22 cellular contexts compared by ENCODE assay signal in genomic region chr6:34469499-34469898, GRCh38. TPM values are rescaled to one million over a fixed set of nuclear protein-coding genes. Genes with fewer than 3 reads are reported as not detected.
DNase-seq lines count a peak whose midpoint lies in the region; ATAC-seq, FAIRE-seq and TF ChIP-seq lines count a peak whose summit lies in the region.
"Had no signal": no experiment of that assay in that cellular context is flagged by ENCODE, and none has a peak within 500 bp of the region (broad histone marks: within the 10 kb centered on the region; RNA-seq: fewer than 3 reads in every experiment).

No MANE protein-coding gene starts in this region.

- H3K4me2 ChIP-seq in HepG2 (ENCODE audit: low read depth, low read length) (no peak overlapping the region), OCI-LY7 (ENCODE audit: low read length) (peak overlapping the region; percentile 87)

- H3K4me1 Mint-ChIP-seq in central memory CD8-positive, alpha-beta T cell: peaks cover 19% of the 10 kb centered on the region

- in situ Hi-C loops in HepG2 (cut with HindIII; ENCODE audit: extremely low pct_ligation_motif_present, low pct_unique_long_range_greater_than_20kb): loop anchor here (10.0 kb wide), 1 partner anchor 135 kb away; no protein-coding TSS in a partner anchor

- BruUV-seq in HepG2 (replicated peaks; lab: Mats Ljungman, UMichigan): no TSS peak
- no TSS peak for BruUV-seq in OCI-LY7 (replicated peaks; lab: Mats Ljungman, UMichigan)

- TF ChIP-seq RAD21 in HepG2 (CRISPR knock-in tag; IDR thresholded peaks at IDR 0.05): no peak

- TF ChIP-seq EP300 in HepG2 (IDR thresholded peaks at IDR 0.05; ENCODE audit: low read depth in 2 of 2, low read length in 2 of 2): no peak
- no peak for TF ChIP-seq EP300 in HepG2 (CRISPR knock-in tag; IDR thresholded peaks at IDR 0.05; ENCODE audit: borderline replicate concordance)

- H3K9ac ChIP-seq in HepG2 (ENCODE audit: insufficient read depth, low read depth, low read length): no peak overlapping the region

- H4K20me1 ChIP-seq in HepG2 (ENCODE audit: insufficient read depth, low read length) (peaks cover 2% of the 10 kb centered on the region; the same call in 1 of the 2 replicates), OCI-LY7 (ENCODE audit: insufficient read depth, low read length) (no peaks in the 10 kb centered on the region)

- H3K27me3 Mint-ChIP-seq in central memory CD8-positive, alpha-beta T cell: peaks cover 9% of the 10 kb centered on the region

- TF ChIP-seq CTCF in HepG2 (CRISPR knock-in tag; IDR thresholded peaks at IDR 0.05) (0 out of 2 replicates have a peak, but pooled peaks have one; percentile 13), right lobe of liver (IDR thresholded peaks at IDR 0.05) (no peak), OCI-LY7 (conservative IDR thresholded peaks at IDR 0.05; ENCODE audit: low read length) (peak; percentile 54), coronary artery (IDR thresholded peaks at IDR 0.05) (no peak)

- peak overlapping the region; percentile 40 for H3K4me3 Mint-ChIP-seq in central memory CD8-positive, alpha-beta T cell
- H3K4me3 Mint-ChIP-seq: CD4-positive, CD25-positive, alpha-beta regulatory T cell; T-cell had no signal

- H3K36me3 ChIP-seq in HepG2 (replicated peaks in 1 of 2; ENCODE audit: control insufficient read depth in 1 of 2, insufficient read depth in 2 of 2, low read length in 2 of 2): no peaks in the 10 kb centered on the region
- no peaks in the 10 kb centered on the region for H3K36me3 ChIP-seq in right lobe of liver
- H3K36me3 ChIP-seq in OCI-LY7 (ENCODE audit: insufficient read depth, low read length): peaks cover 13% of the 10 kb centered on the region
- H3K36me3 ChIP-seq: Peyer's patch had no signal

- no peak for FAIRE-seq in HepG2 (lab: Jason Lieb, UNC)

- no peak for ATAC-seq in HepG2
- no peak for ATAC-seq in right lobe of liver
- no peak for ATAC-seq in central memory CD8-positive, alpha-beta T cell (replicated peaks; ENCODE audit: extremely low read depth, poor library complexity, severe bottlenecking)
- no peak for ATAC-seq in HG03432 (IDR thresholded peaks at IDR 0.05; ENCODE audit: unreplicated experiment)
- ATAC-seq: SK-N-SH treated with all-trans-retinoic acid at 6 μM for 48 hours, T-cell had no signal

- peaks cover 13 to 36% of the 10 kb centered on the region in 2 experiments; a peak in 4 of 5 replicates for H3K27me3 ChIP-seq in HepG2 (ENCODE audit: control insufficient read depth in 1 of 2, insufficient read depth in 2 of 2, low read length in 2 of 2)
- H3K27me3 ChIP-seq in right lobe of liver: peaks cover 0 to 7% of the 10 kb centered on the region in 2 donors

- no peak overlapping the region for H2AFZ ChIP-seq in HepG2 (ENCODE audit: low read length)
- no peak overlapping the region for H2AFZ ChIP-seq in OCI-LY7 (ENCODE audit: low read length)

- H3K9me2 ChIP-seq in OCI-LY7 (ENCODE audit: insufficient read depth, low read length): no peaks in the 10 kb centered on the region

- peak overlapping the region; percentile 61 for H3K27ac Mint-ChIP-seq in central memory CD8-positive, alpha-beta T cell (ENCODE audit: low read depth)
- H3K27ac Mint-ChIP-seq: CD4-positive, CD25-positive, alpha-beta regulatory T cell; T-cell had no signal

- 50% methylated on average over 1 of the region's 3 CpGs for WGBS in HepG2 (ENCODE audit: low lambda C conversion rate)
- WGBS in right lobe of liver (ENCODE audit: insufficient coverage, low coverage, low lambda C conversion rate, missing lambda C conversion rate): no CpG with 5 or more reads among the region's 3 CpGs

- H3K4me3 ChIP-seq in HepG2 (replicated peaks in 1 of 3; ENCODE audit: insufficient read depth in 1 of 3, low read depth in 2 of 3, low read length in 3 of 3) (no peak overlapping the region), right lobe of liver (no peak overlapping the region), OCI-LY7 (ENCODE audit: low read depth, low read length, poor library complexity, severe bottlenecking) (peak overlapping the region; percentile 57), coronary artery (no peak overlapping the region)
- H3K4me3 ChIP-seq: Peyer's patch had no signal

- CTCF ChIA-PET in HepG2 (lab: Yijun Ruan, JAX; ENCODE audit: low intra/inter-chr PET ratio, low total read pairs): no interaction called here
- CTCF ChIA-PET in OCI-LY7 (lab: Charles Lee; ENCODE audit: unreplicated experiment): no interaction called here

- POLR2A ChIA-PET in HepG2 (lab: Yijun Ruan, JAX) (no interaction called here), OCI-LY7 (lab: Charles Lee) (interaction anchor here (1.0 kb wide), 1 partner anchor 25 kb away, joined by 4 read pairs; no protein-coding TSS in a partner anchor)

- H3K79me2 ChIP-seq in HepG2 (ENCODE audit: insufficient read depth, low read length) (no peaks in the 10 kb centered on the region), OCI-LY7 (ENCODE audit: insufficient read depth, low read depth, low read length) (peaks cover 83% of the 10 kb centered on the region)

- no peak for DNase-seq in HepG2 (ENCODE audit: low spot score)
- no peak for DNase-seq in right lobe of liver
- DNase-seq in OCI-LY7 (ENCODE audit: low spot score): peak; percentile 52
- DNase-seq in central memory CD8-positive, alpha-beta T cell (ENCODE audit: low spot score in 2 of 2): no peak
- DNase-seq in GM19238 (ENCODE audit: insufficient read length, low spot score): no peak
- no peak for DNase-seq in coronary artery (ENCODE audit: low spot score)
- DNase-seq: AML-193; CD4-positive, CD25-positive, alpha-beta regulatory T cell; DMS79; H7; KG1; NCI-H1092; NCI-H2029 treated with DMSO at 0.1 percent for 48 hours; NCI-H2171; NCI-H524 treated with DMSO at 0.1 percent for 48 hours; Peyer's patch; T-cell had no signal

- TF ChIP-seq POLR2A in HepG2 (IDR thresholded peaks at IDR 0.05; ENCODE audit: insufficient read depth in 1 of 2, low read depth in 2 of 2, low read length in 2 of 2) (no peak), right lobe of liver (IDR thresholded peaks at IDR 0.05) (no peak)

- no peaks in the 10 kb centered on the region for H3K36me3 Mint-ChIP-seq in central memory CD8-positive, alpha-beta T cell (ENCODE audit: insufficient read depth)
- H3K36me3 Mint-ChIP-seq: T-cell had no signal

- H3K27ac ChIP-seq in HepG2 (ENCODE audit: extremely low read length, insufficient read depth, low read length) (no peak overlapping the region), right lobe of liver (no peak overlapping the region), OCI-LY7 (ENCODE audit: low read depth, low read length, poor library complexity, severe bottlenecking) (peak overlapping the region; percentile 79), coronary artery (no peak overlapping the region)

- 0 out of 2 replicates have a peak, but pooled peaks cover 5% of the 10 kb centered on the region for H3K4me1 ChIP-seq in HepG2 (ENCODE audit: insufficient read depth, low read length)
- peaks cover 0 to 5% (median 0%) of the 10 kb centered on the region in 4 donors for H3K4me1 ChIP-seq in right lobe of liver
- H3K4me1 ChIP-seq in OCI-LY7 (ENCODE audit: insufficient read depth, low read length, poor library complexity, severe bottlenecking): peaks cover 55% of the 10 kb centered on the region

- H3K9me3 Mint-ChIP-seq in central memory CD8-positive, alpha-beta T cell: peaks cover 5% of the 10 kb centered on the region

- intact Hi-C loops in HepG2 (cut with micrococcal nuclease; ENCODE audit: unreplicated experiment): no loop called here
- intact Hi-C loops in right lobe of liver (cut with DNase I): loop anchor here in 1 of 2 donors (10.0 kb wide), 2 partner anchors 55 to 145 kb away; no protein-coding TSS in a partner anchor
- intact Hi-C loops in OCI-LY7 (cut with micrococcal nuclease; ENCODE audit: unreplicated experiment): loop anchor here (5.0 kb wide), 1 partner anchor 323 kb away; the partner anchor contains the start of gene BLTP3A

- no peaks in the 10 kb centered on the region for H3K9me3 ChIP-seq in HepG2 (ENCODE audit: low read length)
- H3K9me3 ChIP-seq in right lobe of liver: no peaks in the 10 kb centered on the region
- H3K9me3 ChIP-seq in OCI-LY7 (ENCODE audit: low read length): no peaks in the 10 kb centered on the region
- H3K9me3 ChIP-seq: Peyer's patch had no signal

RNA-seq across cellular contexts. Expression of gene PACSIN1, which starts 3.6 kb away (rescaled TPM):
- total RNA-seq in HepG2 (2016; rRNA removed; fragmentation: Illumina TruSeq; extraction: Trizol): not detected in 2 replicates
- total RNA-seq in HepG2 (2016; cell fraction: cytosol; rRNA removed; fragmentation: Illumina TruSeq; extraction: Trizol; ENCODE audit: low read depth): not detected in 2 replicates
- total RNA-seq in HepG2 (2016; cell fraction: insoluble cytoplasmic fraction; rRNA removed; fragmentation: Illumina TruSeq; extraction: Trizol): not detected in 2 replicates
- total RNA-seq in HepG2 (2016; cell fraction: membrane; rRNA removed; fragmentation: Illumina TruSeq; extraction: Trizol): not detected in 2 replicates
- not detected in 2 replicates for total RNA-seq in HepG2 (2016; cell fraction: nucleus; rRNA removed; fragmentation: Illumina TruSeq; extraction: Trizol)
- polyA plus RNA-seq in HepG2 (2011; rRNA removed): not detected in 2 replicates
- 0.01 TPM in 1 of 2 replicates, not detected in the other for polyA plus RNA-seq in HepG2 (2011; cell fraction: cytosol; rRNA removed)
- not detected in 2 replicates for polyA plus RNA-seq in HepG2 (2011; cell fraction: nucleus; rRNA removed)
- not detected in 2 replicates for polyA plus RNA-seq in HepG2 (2012)
- not detected in 2 replicates for polyA plus RNA-seq in HepG2 (2016; cell fraction: cytosol; fragmentation: Illumina TruSeq; extraction: Trizol; ENCODE audit: low read depth)
- not detected in 2 replicates for polyA plus RNA-seq in HepG2 (2016; cell fraction: insoluble cytoplasmic fraction; fragmentation: Illumina TruSeq; extraction: Trizol; ENCODE audit: low read depth)
- not detected in 2 replicates for polyA plus RNA-seq in HepG2 (2016; cell fraction: membrane; fragmentation: Illumina TruSeq; extraction: Trizol; ENCODE audit: low read depth)
- not detected in 2 replicates for polyA plus RNA-seq in HepG2 (2016; cell fraction: nucleus; fragmentation: Illumina TruSeq; extraction: Trizol; ENCODE audit: insufficient read depth, low read depth)
- polyA minus RNA-seq in HepG2 (2011; rRNA and poly(A)+ RNA removed; ENCODE audit: low replicate concordance): 0.04 and 0.05 TPM in 2 replicates
- not detected in 2 replicates for polyA minus RNA-seq in HepG2 (2011; cell fraction: cytosol; rRNA and poly(A)+ RNA removed)
- not detected in 2 replicates for polyA minus RNA-seq in HepG2 (2011; cell fraction: nucleus; rRNA and poly(A)+ RNA removed)
- under 1 TPM in 5 of 6 experiments, not detected in 1; 0.05 to 0.37 (median 0.22) TPM for total RNA-seq in right lobe of liver
- 14.9 and 19.3 TPM in 2 replicates for total RNA-seq in OCI-LY7 (2014; rRNA removed; shearing (Covaris generic))
- total RNA-seq in OCI-LY7 (2022): 70.8 and 88.4 TPM in 2 replicates
- total RNA-seq: A172, HT1080 had no signal
- polyA plus RNA-seq: AG04450 had no signal

RNA-seq across cellular contexts. Expression of gene RPS10, which starts 43.6 kb away (rescaled TPM):
- total RNA-seq in HepG2 (2016; rRNA removed; fragmentation: Illumina TruSeq; extraction: Trizol) (2,909 and 3,503 TPM in 2 replicates), right lobe of liver (100 to 1,000 TPM; 355 to 727 (median 398) TPM), OCI-LY7 (2022) (1,615 and 1,714 TPM in 2 replicates)
- 5,102 and 5,632 TPM in 2 replicates for total RNA-seq in HepG2 (2016; cell fraction: cytosol; rRNA removed; fragmentation: Illumina TruSeq; extraction: Trizol; ENCODE audit: low read depth)
- total RNA-seq in HepG2 (2016; cell fraction: insoluble cytoplasmic fraction; rRNA removed; fragmentation: Illumina TruSeq; extraction: Trizol): 3,081 and 3,638 TPM in 2 replicates
- total RNA-seq in HepG2 (2016; cell fraction: membrane; rRNA removed; fragmentation: Illumina TruSeq; extraction: Trizol): 7,429 and 7,480 TPM in 2 replicates
- total RNA-seq in HepG2 (2016; cell fraction: nucleus; rRNA removed; fragmentation: Illumina TruSeq; extraction: Trizol): 967 and 1,028 TPM in 2 replicates
- polyA plus RNA-seq in HepG2 (2011; rRNA removed): 4,295 and 4,648 TPM in 2 replicates
- 9,439 and 9,926 TPM in 2 replicates for polyA plus RNA-seq in HepG2 (2011; cell fraction: cytosol; rRNA removed)
- 1,658 and 1,840 TPM in 2 replicates for polyA plus RNA-seq in HepG2 (2011; cell fraction: nucleus; rRNA removed)
- polyA plus RNA-seq in HepG2 (2012): 3,418 and 4,251 TPM in 2 replicates
- polyA plus RNA-seq in HepG2 (2016; cell fraction: cytosol; fragmentation: Illumina TruSeq; extraction: Trizol; ENCODE audit: low read depth): 5,367 and 5,814 TPM in 2 replicates
- polyA plus RNA-seq in HepG2 (2016; cell fraction: insoluble cytoplasmic fraction; fragmentation: Illumina TruSeq; extraction: Trizol; ENCODE audit: low read depth): 2,908 and 3,264 TPM in 2 replicates
- polyA plus RNA-seq in HepG2 (2016; cell fraction: membrane; fragmentation: Illumina TruSeq; extraction: Trizol; ENCODE audit: low read depth): 6,085 and 6,204 TPM in 2 replicates
- 1,494 and 1,555 TPM in 2 replicates for polyA plus RNA-seq in HepG2 (2016; cell fraction: nucleus; fragmentation: Illumina TruSeq; extraction: Trizol; ENCODE audit: insufficient read depth, low read depth)
- polyA minus RNA-seq in HepG2 (2011; rRNA and poly(A)+ RNA removed; ENCODE audit: low replicate concordance): 2,566 and 3,572 TPM in 2 replicates
- 602 and 661 TPM in 2 replicates for polyA minus RNA-seq in HepG2 (2011; cell fraction: cytosol; rRNA and poly(A)+ RNA removed)
- polyA minus RNA-seq in HepG2 (2011; cell fraction: nucleus; rRNA and poly(A)+ RNA removed): 173 and 248 TPM in 2 replicates
- total RNA-seq in OCI-LY7 (2014; rRNA removed; shearing (Covaris generic)): 2,738 and 2,938 TPM in 2 replicates

Comparison
In these comparisons a context has a peak if more than half of its experiments do, and no peak if none do; other contexts are left out.
1. CTCF ChIP-seq: peak in HepG2 (single experiment) and OCI-LY7 (single experiment); none in right lobe of liver (0 of 4) and coronary artery (single experiment).
2. RNA of gene PACSIN1, which starts 3.6 kb away (total RNA-seq): 14.9 to 88.4 TPM in OCI-LY7; 0.05 to 0.37 TPM in right lobe of liver and not detected in HepG2; every median in the first group is over 10 times any median in the second.